ENCODE assay signal across 8 cellular contexts in the genomic region with DNA sequence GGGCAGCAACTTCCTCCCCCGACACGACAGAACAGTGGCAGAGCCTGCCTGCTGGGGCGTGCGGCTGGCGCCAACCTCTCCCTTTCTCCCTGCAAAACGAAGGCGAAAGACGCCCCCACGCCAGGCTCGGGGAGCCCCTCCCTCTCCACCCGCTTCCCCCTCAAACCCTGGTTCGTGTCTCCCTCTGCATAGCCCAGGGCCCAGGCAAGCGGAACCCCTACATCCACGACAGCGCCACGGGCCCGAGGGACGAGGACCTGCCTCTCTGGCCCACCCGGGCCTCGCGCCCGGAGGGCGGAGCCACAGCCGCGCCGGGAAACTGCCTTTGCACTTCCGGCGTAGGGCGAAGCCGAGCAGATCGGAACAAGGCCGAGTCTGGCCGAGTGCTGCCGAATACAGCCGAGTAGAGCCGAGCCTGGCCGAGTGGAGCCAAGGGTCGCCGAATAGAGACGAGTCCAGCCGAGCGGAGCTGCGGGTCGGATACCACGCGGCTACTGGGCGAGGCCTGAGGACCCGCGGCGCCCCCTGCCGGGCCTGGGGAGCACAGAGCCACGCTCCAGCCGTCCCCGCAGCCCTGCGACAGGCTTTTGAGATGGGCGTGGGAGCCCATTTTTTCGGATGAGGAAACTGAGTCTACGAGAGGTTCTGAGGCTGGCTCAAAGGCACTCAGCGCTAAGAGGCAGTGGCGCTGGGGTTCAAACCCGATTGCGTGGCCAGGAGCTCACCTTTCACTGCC. TPM values are rescaled to one million over a fixed set of nuclear protein-coding genes. Genes with fewer than 3 reads are reported as not detected.
DNase-seq lines count a peak whose midpoint lies in the region; ATAC-seq and TF ChIP-seq lines count a peak whose summit lies in the region.

No MANE protein-coding gene starts in this region.

- H3K36me3 ChIP-seq in PC-3 (ENCODE audit: low read depth, low read length): no peaks in the 10 kb centered on the region
- no peaks in the 10 kb centered on the region for H3K36me3 ChIP-seq in muscle layer of colon (ENCODE audit: insufficient read depth, low read length)

- peak overlapping the region; percentile 95 for H3K9ac ChIP-seq in PC-3 (ENCODE audit: low read length)
- H3K9ac ChIP-seq in muscle layer of colon (ENCODE audit: low read length): peak overlapping the region; percentile 92

- peak overlapping the region; percentile 94 for H3K4me2 ChIP-seq in PC-3 (ENCODE audit: low read length)

- intact Hi-C loops in PC-3 (cut with micrococcal nuclease): loop anchor here (1.0 to 10.0 kb wide), 3 partner anchors 33 to 212 kb away; no protein-coding TSS in a partner anchor

- peak overlapping the region; percentile 99 for H2AFZ ChIP-seq in PC-3 (ENCODE audit: low read length)

- H3K4me1 Mint-ChIP-seq in activated T-cell treated with anti-CD3 and anti-CD28 coated beads, Interleukin-2, amount 50 U/mL, for 4 hours (ENCODE audit: low read depth): peaks cover 28% of the 10 kb centered on the region

- no peaks in the 10 kb centered on the region for H3F3A ChIP-seq in PC-3 (ENCODE audit: low read length, unreplicated experiment)

- no peaks in the 10 kb centered on the region for H3K9me3 Mint-ChIP-seq in activated T-cell treated with anti-CD3 and anti-CD28 coated beads, Interleukin-2, amount 50 U/mL, for 4 hours

- ATAC-seq in GM21619 (IDR thresholded peaks at IDR 0.05; ENCODE audit: unreplicated experiment): peak; percentile 85
- ATAC-seq in PC-3: peak; percentile 89
- peak; percentile 97 to 98 for ATAC-seq in activated T-cell treated with anti-CD3 and anti-CD28 coated beads, Interleukin-2, amount 50 U/mL, for 4 hours
- peak; percentile 95 for ATAC-seq in esophagus mucosa

- no peaks in the 10 kb centered on the region for H3K27me3 Mint-ChIP-seq in activated T-cell treated with anti-CD3 and anti-CD28 coated beads, Interleukin-2, amount 50 U/mL, for 4 hours (ENCODE audit: low read depth)

- no peaks in the 10 kb centered on the region for H3K9me3 ChIP-seq in PC-3 (ENCODE audit: low read length)
- H3K9me3 ChIP-seq in muscle layer of colon (ENCODE audit: low read length): no peaks in the 10 kb centered on the region

- peak; percentile 91 for DNase-seq in DMS53 (lab: John Stamatoyannopoulos, UW)
- DNase-seq in Jurkat, Clone E6-1 (ENCODE audit: low read depth, low spot score): peak; percentile 98
- peak; percentile 97 for DNase-seq in PC-3
- peak; percentile 98 for DNase-seq in activated T-cell treated with anti-CD3 and anti-CD28 coated beads, Interleukin-2, amount 50 U/mL, for 4 hours
- DNase-seq in stimulated activated CD8-positive, alpha-beta memory T cell treated with anti-CD3 and anti-CD28 coated beads, Interleukin-7, amount 100 ng/mL, for 24 hours (ENCODE audit: low read depth): peak; percentile 98

- H3K4me3 Mint-ChIP-seq in activated T-cell treated with anti-CD3 and anti-CD28 coated beads, Interleukin-2, amount 50 U/mL, for 4 hours: peak overlapping the region; percentile 83

- H3K4me1 ChIP-seq in PC-3 (ENCODE audit: insufficient read depth, low read length) (peaks cover 40% of the 10 kb centered on the region), muscle layer of colon (ENCODE audit: insufficient read depth, low read length) (peaks cover 32% of the 10 kb centered on the region)

- no peaks in the 10 kb centered on the region for H3K27me3 ChIP-seq in PC-3 (ENCODE audit: low read length)
- no peaks in the 10 kb centered on the region for H3K27me3 ChIP-seq in muscle layer of colon (ENCODE audit: control insufficient read depth in 1 of 2, insufficient read depth in 2 of 2, low read length in 2 of 2)

- H4K20me1 ChIP-seq in PC-3 (ENCODE audit: low read length): no peaks in the 10 kb centered on the region

- peak overlapping the region; percentile 83 for H3K4me3 ChIP-seq in Jurkat, Clone E6-1 (ENCODE audit: low read length)
- H3K4me3 ChIP-seq in PC-3 (ENCODE audit: low read length): peak overlapping the region; percentile 69
- H3K4me3 ChIP-seq in muscle layer of colon (ENCODE audit: low read depth in 1 of 2, low read length in 2 of 2): peak overlapping the region; percentile 56 to 96

- TF ChIP-seq CTCF in PC-3 (conservative IDR thresholded peaks at IDR 0.05; ENCODE audit: low read depth, low read length): peak; percentile 72

- H3K36me3 Mint-ChIP-seq in activated T-cell treated with anti-CD3 and anti-CD28 coated beads, Interleukin-2, amount 50 U/mL, for 4 hours (ENCODE audit: insufficient read depth): no peaks in the 10 kb centered on the region

- H3K79me2 ChIP-seq in PC-3 (ENCODE audit: low read length): no peaks in the 10 kb centered on the region

- H3K9me2 ChIP-seq in PC-3 (replicated peaks; ENCODE audit: low read length): no peaks in the 10 kb centered on the region

- POLR2A ChIA-PET in PC-3 (lab: Charles Lee; ENCODE audit: unreplicated experiment): interaction anchor here (0.6 kb wide), 1 partner anchor 31 kb away, joined by 4 read pairs; no protein-coding TSS in a partner anchor

- no TSS peak for BruUV-seq in PC-3 (replicated peaks; lab: Mats Ljungman, UMichigan)

- peak overlapping the region; percentile 97 for H3K27ac ChIP-seq in PC-3 (ENCODE audit: low read length)
- peak overlapping the region; percentile 89 for H3K27ac ChIP-seq in muscle layer of colon (ENCODE audit: low read depth, low read length)

- CTCF ChIA-PET in PC-3 (lab: Charles Lee): interaction anchor here (0.9 to 1.2 kb wide), 3 partner anchors 30 to 148 kb away, joined by 3 to 5 read pairs (median 4); a partner anchor contains a TSS

RNA-seq across cellular contexts. Expression of a gene that starts 11.2 kb away (rescaled TPM):
- polyA plus RNA-seq in Jurkat, Clone E6-1 (2012; ENCODE audit: insufficient read depth, insufficient read length): 5.0 TPM
- total RNA-seq in PC-3 (2014; rRNA removed): 3.8 and 5.5 TPM in 2 replicates
- 1 to 10 TPM in 2 of 3 donors, under 1 TPM in 1; 0.96 to 2.4 (median 1.2) TPM for total RNA-seq in activated T-cell treated with anti-CD3 and anti-CD28 coated beads, Interleukin-2, amount 50 U/mL, for 4 hours
- 2.0 TPM for total RNA-seq in esophagus mucosa

RNA-seq across cellular contexts. Expression of a gene that starts 13.0 kb away (rescaled TPM):
- not detected for polyA plus RNA-seq in Jurkat, Clone E6-1 (2012; ENCODE audit: insufficient read depth, insufficient read length)
- 0.55 TPM in 1 of 2 replicates, not detected in the other for total RNA-seq in PC-3 (2014; rRNA removed)
- 1 to 10 TPM; 1.7 to 2.3 (median 1.9) TPM for total RNA-seq in activated T-cell treated with anti-CD3 and anti-CD28 coated beads, Interleukin-2, amount 50 U/mL, for 4 hours
- not detected for total RNA-seq in esophagus mucosa

RNA-seq across cellular contexts. Expression of a gene that starts 44.8 kb away (rescaled TPM):
- polyA plus RNA-seq in Jurkat, Clone E6-1 (2012; ENCODE audit: insufficient read depth, insufficient read length): 314 TPM
- total RNA-seq in PC-3 (2014; rRNA removed) (50.5 and 54.5 TPM in 2 replicates), esophagus mucosa (19.0 TPM)
- 100 to 1,000 TPM; 388 to 432 (median 395) TPM for total RNA-seq in activated T-cell treated with anti-CD3 and anti-CD28 coated beads, Interleukin-2, amount 50 U/mL, for 4 hours

RNA-seq across cellular contexts. Expression of a gene that starts 49.6 kb away (rescaled TPM):
- 0.79 TPM for polyA plus RNA-seq in Jurkat, Clone E6-1 (2012; ENCODE audit: insufficient read depth, insufficient read length)
- total RNA-seq in PC-3 (2014; rRNA removed) (not detected in 2 replicates), esophagus mucosa (3.1 TPM)
- total RNA-seq in activated T-cell treated with anti-CD3 and anti-CD28 coated beads, Interleukin-2, amount 50 U/mL, for 4 hours: 100 to 1,000 TPM; 178 to 212 (median 206) TPM

Comparison
In these comparisons a context has a peak if more than half of its experiments do, and no peak if none do; other contexts are left out.
1. Peak in every context shown above with its lines: DNase-seq, ATAC-seq, H3K4me3 ChIP-seq and H3K27ac ChIP-seq.